Comparison of ENCODE assay signal across 1 cellular context in genomic region chr1:24536391-24536840, GRCh38.
TF ChIP-seq lines count a peak whose summit lies in the region.

No MANE protein-coding gene starts in this region.

TF ChIP-seq in GM12878, 131 proteins besides CTCF, POLR2A, EP300 and RAD21 (continued from another document and continues in another):
- TF ChIP-seq MLLT1 (IDR thresholded peaks at IDR 0.05) (no peak), GABPA (IDR thresholded peaks at IDR 0.05; ENCODE audit: low read depth) (no peak), YBX1 (IDR thresholded peaks at IDR 0.05) (no peak), SUPT20H (IDR thresholded peaks at IDR 0.05; ENCODE audit: borderline replicate concordance, control insufficient read depth, low read depth, low read length) (no peak), CBX3 (IDR thresholded peaks at IDR 0.05; ENCODE audit: borderline replicate concordance, low read depth) (no peak), TCF12 (IDR thresholded peaks at IDR 0.05; ENCODE audit: low read depth, low read length) (no peak), STAT3 (IDR thresholded peaks at IDR 0.05; ENCODE audit: low read depth, low read length) (no peak), EZH2 (IDR thresholded peaks at IDR 0.05; ENCODE audit: borderline replicate concordance, control insufficient read depth, low read depth, low read length) (no peak), IRF3 (IDR thresholded peaks at IDR 0.05) (no peak), ZNF217 (IDR thresholded peaks at IDR 0.05) (peak; percentile 99), EED (IDR thresholded peaks at IDR 0.05; ENCODE audit: low read depth) (peak; percentile 58; the same call in 1 of the 2 replicates), HCFC1 (IDR thresholded peaks at IDR 0.05; ENCODE audit: low read length) (no peak), CHD1 (IDR thresholded peaks at IDR 0.05; ENCODE audit: low read depth, low read length) (no peak), SIN3A (IDR thresholded peaks at IDR 0.05; ENCODE audit: low read depth, low read length) (no peak), ELK1 (IDR thresholded peaks at IDR 0.05; ENCODE audit: low read depth, low read length) (no peak), BACH1 (IDR thresholded peaks at IDR 0.05; ENCODE audit: borderline replicate concordance) (no peak), STAT1 (conservative IDR thresholded peaks at IDR 0.05) (no peak), CUX1 (IDR thresholded peaks at IDR 0.05; ENCODE audit: insufficient replicate concordance, low read depth, low read length) (no peak), NKRF (conservative IDR thresholded peaks at IDR 0.05) (no peak), MTA3 (IDR thresholded peaks at IDR 0.05; ENCODE audit: borderline replicate concordance, low read length) (peak; percentile 58; the same call in 1 of the 2 replicates), LARP7 (IDR thresholded peaks at IDR 0.05) (no peak), KAT2A (conservative IDR thresholded peaks at IDR 0.05; ENCODE audit: control insufficient read depth, low read depth, low read length) (no peak), CEBPZ (IDR thresholded peaks at IDR 0.05; ENCODE audit: low read depth, low read length) (no peak), MTA2 (IDR thresholded peaks at IDR 0.05; ENCODE audit: low read depth) (peak; percentile 60; the same call in 1 of the 2 replicates), ATF7 (IDR thresholded peaks at IDR 0.05; ENCODE audit: low read depth) (peak; percentile 67), RUNX3 (IDR thresholded peaks at IDR 0.05; ENCODE audit: low read length) (peak; percentile 95), GATAD2B (conservative IDR thresholded peaks at IDR 0.05; ENCODE audit: low read depth) (peak; percentile 75; the same call in 1 of the 2 replicates), TARDBP (IDR thresholded peaks at IDR 0.05; ENCODE audit: borderline replicate concordance) (no peak), NFXL1 (IDR thresholded peaks at IDR 0.05; ENCODE audit: borderline replicate concordance) (no peak), JUNB (IDR thresholded peaks at IDR 0.05) (no peak; the same call in none of the 2 replicates), ZBTB11 (CRISPR knock-in tag; IDR thresholded peaks at IDR 0.05) (no peak), RB1 (IDR thresholded peaks at IDR 0.05; ENCODE audit: borderline replicate concordance) (no peak), IRF5 (IDR thresholded peaks at IDR 0.05; ENCODE audit: borderline replicate concordance) (no peak), REST (IDR thresholded peaks at IDR 0.05; ENCODE audit: low read depth, low read length) (no peak), DPF2 (IDR thresholded peaks at IDR 0.05) (peak; percentile 75), MYB (IDR thresholded peaks at IDR 0.05; ENCODE audit: borderline replicate concordance, low read depth, low read length) (no peak)
